ENCODE assay signal across 17 cellular contexts in genomic region chr5:8020861-8021514, GRCh38.
DNase-seq lines count a peak whose midpoint lies in the region; ATAC-seq, FAIRE-seq and TF ChIP-seq lines count a peak whose summit lies in the region.
"Had no signal": no experiment of that assay in that cellular context is flagged by ENCODE, and none has a peak within 500 bp of the region (broad histone marks: within the 10 kb centered on the region; RNA-seq: fewer than 3 reads in every experiment).

No MANE protein-coding gene starts in this region.

- in situ Hi-C loops in K562 (cut with MboI) = no loop called here

- no peak overlapping the region for H3K4me3 ChIP-seq in K562
- H3K4me3 ChIP-seq: GM12878 had no signal

- H2AFZ ChIP-seq in K562 (ENCODE audit: low read depth, low read length) = no peak overlapping the region

- TF ChIP-seq EP300 in K562 (IDR thresholded peaks at IDR 0.05; ENCODE audit: low read length) = no peak

- intact Hi-C loops in K562 (cut with micrococcal nuclease) = no loop called here

- no peak for DNase-seq in K562 (ENCODE audit: extremely low read depth in 1 of 4, low spot score in 3 of 4)
- DNase-seq in D721Med (ENCODE audit: insufficient read length, low spot score) = no peak
- no peak for DNase-seq in SHP77 (lab: John Stamatoyannopoulos, UW)
- no peak for DNase-seq in SW480 (ENCODE audit: low spot score)
- DNase-seq: ACHN; Caco-2; CD4-positive, alpha-beta T cell; DMS79 treated with DMSO at 0.1 percent for 48 hours; GF-D8; HCEC 1CT had no signal

- no peaks in the 10 kb centered on the region for H3K9me3 ChIP-seq in K562 (replicated peaks; ENCODE audit: control insufficient read depth, insufficient read depth, low read depth, low read length)
- H3K9me3 ChIP-seq: Caco-2 had no signal

- H3K36me3 ChIP-seq in K562 (ENCODE audit: control insufficient read depth, insufficient read depth, low read length) = no peaks in the 10 kb centered on the region

- no peaks in the 10 kb centered on the region for H3K79me2 ChIP-seq in K562 (ENCODE audit: control insufficient read depth, insufficient read depth, low read length)

- H3K27ac ChIP-seq in K562 (ENCODE audit: extremely low read depth, low read depth, low read length) = no peak overlapping the region
- H3K27ac ChIP-seq: C4-2B had no signal

- TF ChIP-seq RAD21 in K562 (CRISPR knock-in tag; conservative IDR thresholded peaks at IDR 0.05 in 1 of 2, IDR thresholded peaks at IDR 0.05 in 1 of 2) = no peak

- CTCF ChIA-PET in K562 (lab: Yijun Ruan, JAX; ENCODE audit: low intra/inter-chr PET ratio) = no interaction called here

- POLR2A ChIA-PET in K562 (lab: Yijun Ruan, JAX) = interaction anchor here (1.4 kb wide), 1 partner anchor 8 kb away, joined by 4 read pairs; no protein-coding TSS in a partner anchor

- H3K4me1 ChIP-seq in K562 (replicated peaks in 1 of 2; ENCODE audit: control insufficient read depth in 2 of 2, insufficient read depth in 2 of 2, low read length in 2 of 2) = no peaks in the 10 kb centered on the region
- H3K4me1 ChIP-seq: Caco-2 had no signal

- BruUV-seq in K562 (replicated peaks; lab: Mats Ljungman, UMichigan) = no TSS peak

- ATAC-seq in GM18870 (IDR thresholded peaks at IDR 0.05; ENCODE audit: unreplicated experiment) (peak; percentile 54), K562 (no peak; the same call in 2 of the 3 replicates)
- ATAC-seq in stimulated activated memory B cell treated with anti-CD40 and anti-IgM and Interleukin-4, amounts not matched to agents 10 μg/mL and 1 μg/mL and 100 μg/mL, for 72 hours = no peak
- ATAC-seq: GM12878 had no signal

- peaks cover 24% of the 10 kb centered on the region for H3K9me3 Mint-ChIP-seq in stimulated activated memory B cell treated with anti-CD40 and anti-IgM and Interleukin-4, amounts not matched to agents 10 μg/mL and 1 μg/mL and 100 μg/mL, for 72 hours

- no peak overlapping the region for H3K4me3 Mint-ChIP-seq in stimulated activated memory B cell treated with anti-CD40 and anti-IgM and Interleukin-4, amounts not matched to agents 10 μg/mL and 1 μg/mL and 100 μg/mL, for 72 hours
- H3K4me3 Mint-ChIP-seq: CD4-positive, alpha-beta T cell had no signal

- no peaks in the 10 kb centered on the region for H4K20me1 ChIP-seq in K562 (replicated peaks; ENCODE audit: control insufficient read depth, insufficient read depth, low read length)

- TF ChIP-seq CTCF in K562 (IDR thresholded peaks at IDR 0.05 in 2 of 3, conservative IDR thresholded peaks at IDR 0.05 in 1 of 3; ENCODE audit: insufficient read depth in 2 of 3, low read depth in 1 of 3, low read length in 3 of 3) (no peak), D721Med (IDR thresholded peaks at IDR 0.05; ENCODE audit: insufficient read depth, missing control alignments) (no peak)

- no peak for TF ChIP-seq POLR2A in K562 (conservative IDR thresholded peaks at IDR 0.05)

- peak; percentile 42 for FAIRE-seq in K562 (lab: Jason Lieb, UNC)
- no peak for FAIRE-seq in D721Med (lab: Jason Lieb, UNC)
- FAIRE-seq: A204.1, GM12878, GM19239, H54 had no signal

- no peaks in the 10 kb centered on the region for H3K9me1 ChIP-seq in K562 (ENCODE audit: control insufficient read depth, insufficient read depth, low read length)

- H3K27ac Mint-ChIP-seq in stimulated activated memory B cell treated with anti-CD40 and anti-IgM and Interleukin-4, amounts not matched to agents 10 μg/mL and 1 μg/mL and 100 μg/mL, for 72 hours = peak overlapping the region; percentile 74
- H3K27ac Mint-ChIP-seq: CD4-positive, alpha-beta T cell had no signal

- no peaks in the 10 kb centered on the region for H3K27me3 ChIP-seq in K562 (ENCODE audit: control insufficient read depth in 2 of 2, insufficient read depth in 2 of 2, low read length in 2 of 2)

- no peak overlapping the region for H3K9ac ChIP-seq in K562 (ENCODE audit: insufficient read depth in 1 of 2, low read depth in 2 of 2, low read length in 2 of 2)

- peaks cover 16% of the 10 kb centered on the region for H3K36me3 Mint-ChIP-seq in stimulated activated memory B cell treated with anti-CD40 and anti-IgM and Interleukin-4, amounts not matched to agents 10 μg/mL and 1 μg/mL and 100 μg/mL, for 72 hours

- no peak overlapping the region for H3K4me2 ChIP-seq in K562 (ENCODE audit: insufficient read depth, low read length)

- peaks cover 14% of the 10 kb centered on the region for H3K4me1 Mint-ChIP-seq in stimulated activated memory B cell treated with anti-CD40 and anti-IgM and Interleukin-4, amounts not matched to agents 10 μg/mL and 1 μg/mL and 100 μg/mL, for 72 hours

- 8% methylated on average over 5 of the region's 5 CpGs for WGBS in K562 (ENCODE audit: insufficient coverage, low coverage, missing lambda C conversion rate)

- no peaks in the 10 kb centered on the region for H3K27me3 Mint-ChIP-seq in stimulated activated memory B cell treated with anti-CD40 and anti-IgM and Interleukin-4, amounts not matched to agents 10 μg/mL and 1 μg/mL and 100 μg/mL, for 72 hours
- H3K27me3 Mint-ChIP-seq: CD4-positive, alpha-beta T cell had no signal

TF ChIP-seq in K562, 482 proteins besides CTCF, POLR2A, EP300 and RAD21:
- TF ChIP-seq ZNF79 (CRISPR knock-in tag; IDR thresholded peaks at IDR 0.05; ENCODE audit: low read depth) (no peak), GMEB1 (CRISPR knock-in tag; IDR thresholded peaks at IDR 0.05) (no peak), ZNF57 (CRISPR knock-in tag; IDR thresholded peaks at IDR 0.05) (no peak), ETS2 (tag; IDR thresholded peaks at IDR 0.05; ENCODE audit: borderline replicate concordance, poor library complexity, severe bottlenecking) (no peak), KDM2B (CRISPR knock-in tag; IDR thresholded peaks at IDR 0.05) (no peak), ZNF140 (CRISPR knock-in tag; IDR thresholded peaks at IDR 0.05) (no peak), CC2D1A (IDR thresholded peaks at IDR 0.05) (no peak), DDX20 (tag; IDR thresholded peaks at IDR 0.05; ENCODE audit: low read depth) (no peak), ZNF277 (CRISPR knock-in tag; IDR thresholded peaks at IDR 0.05; ENCODE audit: borderline replicate concordance) (no peak), ATF3 (IDR thresholded peaks at IDR 0.05) (no peak), ATF3 (CRISPR knock-in tag; conservative IDR thresholded peaks at IDR 0.05) (no peak), PHB (CRISPR knock-in tag; IDR thresholded peaks at IDR 0.05) (no peak), SOX6 (IDR thresholded peaks at IDR 0.05) (no peak)
